Comparison of ENCODE assay signal across 8 cellular contexts in genomic region chr19:13843104-13843921, GRCh38. TPM values are rescaled to one million over a fixed set of nuclear protein-coding genes. Genes with fewer than 3 reads are reported as not detected.
A peak's percentile ranks its signal among the peaks of the same experiment; 100 is the strongest.
DNase-seq lines count a peak whose midpoint lies in the region; ATAC-seq and TF ChIP-seq lines count a peak whose summit lies in the region.

No MANE protein-coding gene starts in this region.

- peak in 1 of 2 donors; percentile 4 for DNase-seq in activated T-cell treated with anti-CD3 and anti-CD28 coated beads, Interleukin-2, amount 50 U/mL, for 72 hours
- DNase-seq in activated T-cell treated with anti-CD3 and anti-CD28 coated beads for 4 hours, result no peak
- DNase-seq in T-helper 17 cell, result no peak
- DNase-seq in fibroblast of lung (ENCODE audit: low read depth in 2 of 2), result peak in 1 of 2 donors; percentile 64
- DNase-seq in neuronal stem cell (ENCODE audit: low spot score), result no peak
- DNase-seq in effector CD4-positive, alpha-beta T cell, result no peak

- no peaks in the 10 kb centered on the region for H3K9me3 Mint-ChIP-seq in activated T-cell treated with anti-CD3 and anti-CD28 coated beads, Interleukin-2, amount 50 U/mL, for 72 hours

- H3K4me1 Mint-ChIP-seq in activated T-cell treated with anti-CD3 and anti-CD28 coated beads, Interleukin-2, amount 50 U/mL, for 72 hours (ENCODE audit: low read depth), result peaks cover 63% of the 10 kb centered on the region
- H3K4me1 Mint-ChIP-seq in T-helper 17 cell, result peaks cover 56% of the 10 kb centered on the region

- WGBS in neuronal stem cell (ENCODE audit: extremely low coverage in 2 of 2, insufficient read length in 2 of 2, insufficient replicate concordance in 1 of 2), 2 donors, result no CpG with 5 or more reads among the region's 24 CpGs

- peaks cover 13% of the 10 kb centered on the region for H3K79me1 ChIP-seq in neuronal stem cell (ENCODE audit: low read depth, low read length)

- peak overlapping the region; percentile 99 for H3K4me2 ChIP-seq in fibroblast of lung (ENCODE audit: extremely low read depth, insufficient read depth, low read length)
- peak overlapping the region; percentile 80 for H3K4me2 ChIP-seq in neuronal stem cell (ENCODE audit: insufficient read depth, low read length, poor library complexity, severe bottlenecking)

- H2AFZ ChIP-seq in fibroblast of lung (ENCODE audit: low read length), result peak overlapping the region; percentile 39
- H2AFZ ChIP-seq in neuronal stem cell (ENCODE audit: low read length), result peak overlapping the region; percentile 85

- H3K27me3 ChIP-seq in fibroblast of lung (ENCODE audit: control insufficient read depth, insufficient read depth, low read length), result no peaks in the 10 kb centered on the region
- peaks cover 0 to 8% (median 0%) of the 10 kb centered on the region in 3 experiments for H3K27me3 ChIP-seq in neuronal stem cell (ENCODE audit: control insufficient read depth in 3 of 3, insufficient read depth in 3 of 3, low read depth in 1 of 3, low read length in 3 of 3)

- peak overlapping the region; percentile 38 for H3K14ac ChIP-seq in neuronal stem cell (ENCODE audit: low read length)

- peaks cover 46% of the 10 kb centered on the region for H3K79me2 ChIP-seq in fibroblast of lung (ENCODE audit: control insufficient read depth, insufficient read depth, low read length)

- no peaks in the 10 kb centered on the region for H3K27me3 Mint-ChIP-seq in activated T-cell treated with anti-CD3 and anti-CD28 coated beads, Interleukin-2, amount 50 U/mL, for 72 hours (ENCODE audit: low read depth)
- H3K27me3 Mint-ChIP-seq in T-helper 17 cell, result no peaks in the 10 kb centered on the region

- peak overlapping the region; percentile 85 for H3K27ac Mint-ChIP-seq in activated T-cell treated with anti-CD3 and anti-CD28 coated beads, Interleukin-2, amount 50 U/mL, for 72 hours
- H3K27ac Mint-ChIP-seq in T-helper 17 cell, result peak overlapping the region; percentile 100

- H3K18ac ChIP-seq in neuronal stem cell (ENCODE audit: low read length), result peak overlapping the region; percentile 93

- H2BK12ac ChIP-seq in neuronal stem cell (ENCODE audit: low read length), result peak overlapping the region; percentile 99

- peak overlapping the region; percentile 98 for H2AK5ac ChIP-seq in neuronal stem cell (ENCODE audit: low read depth, low read length)

- peak overlapping the region; percentile 98 for H2BK120ac ChIP-seq in neuronal stem cell (ENCODE audit: low read depth, low read length)

- H3K36me3 ChIP-seq in fibroblast of lung (ENCODE audit: control insufficient read depth, insufficient read depth, low read length), result peaks cover 5% of the 10 kb centered on the region
- no peaks in the 10 kb centered on the region for H3K36me3 ChIP-seq in neuronal stem cell (replicated peaks in 1 of 2; ENCODE audit: control insufficient read depth in 2 of 2, insufficient read depth in 2 of 2, low read length in 2 of 2)

- H3K23ac ChIP-seq in neuronal stem cell (ENCODE audit: low read depth, low read length, poor library complexity), result peak overlapping the region; percentile 85

- H4K20me1 ChIP-seq in fibroblast of lung (ENCODE audit: control insufficient read depth, extremely low read depth, insufficient read depth, low read length), result no peaks in the 10 kb centered on the region

- H3K4me3 ChIP-seq in fibroblast of lung (replicated peaks in 1 of 4; ENCODE audit: control extremely low read depth in 1 of 4, insufficient read depth in 1 of 4, low read depth in 3 of 4, low read length in 4 of 4), result peak overlapping the region; percentile 31 to 66 (median 58)
- peak overlapping the region; percentile 66 to 93 for H3K4me3 ChIP-seq in neuronal stem cell (ENCODE audit: low read length in 2 of 2)

- ATAC-seq in activated T-cell treated with anti-CD3 and anti-CD28 coated beads, Interleukin-2, amount 50 U/mL, for 72 hours (replicated peaks in 1 of 2), result no peak
- ATAC-seq in T-helper 17 cell (no peak), HG02885 (IDR thresholded peaks at IDR 0.05; ENCODE audit: poor library complexity, unreplicated experiment) (no peak), HG02623 (IDR thresholded peaks at IDR 0.05; ENCODE audit: unreplicated experiment) (no peak)

- H3K4me1 ChIP-seq in fibroblast of lung (ENCODE audit: control insufficient read depth, extremely low read depth, insufficient read depth, low read length), result peaks cover 30% of the 10 kb centered on the region
- H3K4me1 ChIP-seq in neuronal stem cell (ENCODE audit: control insufficient read depth in 2 of 2, insufficient read depth in 1 of 2, low read depth in 1 of 2, low read length in 2 of 2), result peaks cover 34 to 38% of the 10 kb centered on the region in 2 donors

- peak overlapping the region; percentile 99 for H2BK15ac ChIP-seq in neuronal stem cell (ENCODE audit: low read length)

- peak overlapping the region; percentile 53 for H2BK5ac ChIP-seq in neuronal stem cell (ENCODE audit: low read length)

- peaks cover 7% of the 10 kb centered on the region in 2 donors for H3K36me3 Mint-ChIP-seq in activated T-cell treated with anti-CD3 and anti-CD28 coated beads, Interleukin-2, amount 50 U/mL, for 72 hours (ENCODE audit: insufficient read depth in 2 of 2)
- H3K36me3 Mint-ChIP-seq in T-helper 17 cell (ENCODE audit: low read depth), result peaks cover 4% of the 10 kb centered on the region

- no peak overlapping the region for H4K8ac ChIP-seq in neuronal stem cell (ENCODE audit: low read depth, low read length)

- H3K4ac ChIP-seq in neuronal stem cell (ENCODE audit: low read length), result peak overlapping the region; percentile 66

- no peak for TF ChIP-seq CTCF in fibroblast of lung (conservative IDR thresholded peaks at IDR 0.05 in 1 of 2, IDR thresholded peaks at IDR 0.05 in 1 of 2; ENCODE audit: low read depth in 1 of 2, low read length in 2 of 2)

- peak overlapping the region; percentile 79 to 96 for H3K4me3 Mint-ChIP-seq in activated T-cell treated with anti-CD3 and anti-CD28 coated beads, Interleukin-2, amount 50 U/mL, for 72 hours
- peak overlapping the region; percentile 96 for H3K4me3 Mint-ChIP-seq in T-helper 17 cell

- H3K27ac ChIP-seq in fibroblast of lung (ENCODE audit: insufficient read depth, low read length) (peak overlapping the region; percentile 91), neuronal stem cell (replicated peaks; ENCODE audit: low read length) (no peak overlapping the region)

- H4K91ac ChIP-seq in neuronal stem cell (ENCODE audit: low read depth, low read length, poor library complexity), result peak overlapping the region; percentile 72

- H3K9ac ChIP-seq in fibroblast of lung (ENCODE audit: insufficient read depth, low read length) (peak overlapping the region; percentile 88), neuronal stem cell (ENCODE audit: low read depth, low read length, poor library complexity) (peak overlapping the region; percentile 60)

- H3K9me3 ChIP-seq in T-helper 17 cell (ENCODE audit: control insufficient read depth, low read length, poor library complexity, severe bottlenecking), result no peaks in the 10 kb centered on the region
- no peaks in the 10 kb centered on the region for H3K9me3 ChIP-seq in fibroblast of lung (ENCODE audit: control insufficient read depth, insufficient read depth, low read depth, low read length)
- H3K9me3 ChIP-seq in neuronal stem cell (replicated peaks in 1 of 2; ENCODE audit: control insufficient read depth in 2 of 2, insufficient read depth in 1 of 2, low read depth in 1 of 2, low read length in 2 of 2), result no peaks in the 10 kb centered on the region

RNA-seq across cellular contexts. Expression of gene NANOS3, which starts 33.6 kb away (rescaled TPM):
- total RNA-seq in activated T-cell treated with anti-CD3 and anti-CD28 coated beads, Interleukin-2, amount 50 U/mL, for 72 hours, result 1 to 10 TPM; 3.1 to 3.8 TPM
- total RNA-seq in T-helper 17 cell, result 1 to 10 TPM in 1 of 2 donors, under 1 TPM in 1; 0.60 to 2.6 TPM
- total RNA-seq in fibroblast of lung, result not detected in 2 replicates
- not detected in 2 replicates for polyA plus RNA-seq in fibroblast of lung
- polyA plus RNA-seq in fibroblast of lung (2012), result 0.83 and 1.5 TPM in 2 replicates
- polyA minus RNA-seq in fibroblast of lung (ENCODE audit: low replicate concordance), result not detected in 2 replicates
- polyA plus RNA-seq in neuronal stem cell (2013, experiment 1 of 2), result 0.08 TPM
- not detected for polyA plus RNA-seq in neuronal stem cell (2013, experiment 2 of 2)

RNA-seq across cellular contexts. Expression of gene ZSWIM4, which starts 48.1 kb away (rescaled TPM):
- 10 to 100 TPM; 11.1 to 12.0 TPM for total RNA-seq in activated T-cell treated with anti-CD3 and anti-CD28 coated beads, Interleukin-2, amount 50 U/mL, for 72 hours
- 1 to 10 TPM; 4.2 to 5.3 TPM for total RNA-seq in T-helper 17 cell
- 5.6 and 6.7 TPM in 2 replicates for total RNA-seq in fibroblast of lung
- 1.6 and 2.0 TPM in 2 replicates for polyA plus RNA-seq in fibroblast of lung
- 2.8 and 3.3 TPM in 2 replicates for polyA plus RNA-seq in fibroblast of lung (2012)
- polyA minus RNA-seq in fibroblast of lung (ENCODE audit: low replicate concordance), result 4.4 and 6.1 TPM in 2 replicates
- 16.2 TPM for polyA plus RNA-seq in neuronal stem cell (2013, experiment 1 of 2)
- 16.7 TPM for polyA plus RNA-seq in neuronal stem cell (2013, experiment 2 of 2)
